ENCODE assay signal across 1 cellular context in the genomic region with DNA sequence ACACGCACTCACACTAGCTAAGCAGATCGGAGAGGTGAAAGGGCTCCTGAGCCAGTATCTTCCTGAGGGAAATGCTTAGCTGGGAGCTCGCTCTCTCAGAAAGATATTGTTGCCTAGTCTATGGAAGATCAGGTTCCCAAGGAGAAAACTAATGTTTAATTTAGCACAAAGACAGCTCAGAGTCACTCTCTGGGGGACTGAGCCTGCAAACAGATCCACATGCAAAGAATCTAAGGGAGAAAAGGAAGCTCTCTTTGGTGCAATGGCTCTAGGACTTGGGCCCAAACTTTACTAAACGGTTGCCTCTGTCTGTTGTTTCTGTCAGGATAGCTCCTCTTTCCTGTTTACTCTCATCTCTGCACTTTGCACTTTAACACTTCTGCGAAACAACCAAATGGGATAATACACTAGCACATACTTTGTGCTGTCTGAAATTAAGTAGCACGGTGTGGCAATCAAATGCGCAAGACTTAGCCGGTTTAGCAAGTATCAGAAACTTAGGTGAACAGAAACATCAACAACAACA.
TF ChIP-seq lines count a peak whose summit lies in the region.

No MANE protein-coding gene starts in this region.

TF ChIP-seq in SK-N-SH, 30 proteins besides CTCF, POLR2A, EP300 and RAD21 (continued from another document):
- TF ChIP-seq MAX (IDR thresholded peaks at IDR 0.05; ENCODE audit: low read depth) (no peak), TEAD4 (IDR thresholded peaks at IDR 0.05; ENCODE audit: borderline replicate concordance, insufficient read depth) (no peak), EZH2phosphoT487 (IDR thresholded peaks at IDR 0.05; ENCODE audit: borderline replicate concordance, low read depth) (no peak)
